ENCODE assay signal across 8 cellular contexts in genomic region chr4:102027961-102028360, GRCh38.
"Had no signal": no experiment of that assay in that cellular context is flagged by ENCODE, and none has a peak within 500 bp of the region (broad histone marks: within the 10 kb centered on the region; RNA-seq: fewer than 3 reads in every experiment).

No MANE protein-coding gene starts in this region.

- H3K4me3 ChIP-seq: K562 had no signal

- DNase-seq: IMR-90, KBM-7, KG1 had no signal

- H3K27ac ChIP-seq: HL-60, KMS-11 had no signal

- H3K4me3 Mint-ChIP-seq: IgD-negative memory B cell had no signal

- H3K4me2 ChIP-seq: KMS-11 had no signal

- H3K27me3 Mint-ChIP-seq: IgD-negative memory B cell had no signal

- ATAC-seq: HepG2, K562 had no signal

- H3K9ac ChIP-seq: KMS-11 had no signal
